ENCODE assay signal across 18 cellular contexts in genomic region chr22:45087802-45088201, GRCh38.
DNase-seq lines count a peak whose midpoint lies in the region; ATAC-seq, FAIRE-seq and TF ChIP-seq lines count a peak whose summit lies in the region.
"Had no signal": no experiment of that assay in that cellular context is flagged by ENCODE, and none has a peak within 500 bp of the region (broad histone marks: within the 10 kb centered on the region; RNA-seq: fewer than 3 reads in every experiment).

No MANE protein-coding gene starts in this region.

- no peak overlapping the region for H2BK5ac ChIP-seq in H1 (ENCODE audit: low read depth, low read length)

- H4K5ac ChIP-seq in H1 (ENCODE audit: insufficient read length, low read depth, low read length), result no peak overlapping the region

- peak; percentile 85 for FAIRE-seq in H1 (lab: Jason Lieb, UNC)
- FAIRE-seq: G401.6, GM12891, HepG2, HTR-8/SVneo had no signal

- H3K36me3 Mint-ChIP-seq in GM23338 (ENCODE audit: low read depth), result no peaks in the 10 kb centered on the region
- H3K36me3 Mint-ChIP-seq in T-helper 17 cell (ENCODE audit: low read depth), result no peaks in the 10 kb centered on the region
- no peaks in the 10 kb centered on the region for H3K36me3 Mint-ChIP-seq in neural progenitor cell
- no peaks in the 10 kb centered on the region for H3K36me3 Mint-ChIP-seq in stimulated activated naive B cell treated with anti-CD40 and anti-IgM and Interleukin-4, amounts not matched to agents 10 μg/mL and 1 μg/mL and 100 μg/mL, for 72 hours
- H3K36me3 Mint-ChIP-seq in T-helper 2 cell treated with Interferon-gamma antibody and Interleukin-4, amounts not matched to agents 5 μg/mL and 100 μg/mL, for 36 hours (ENCODE audit: low read depth), result no peaks in the 10 kb centered on the region
- H3K36me3 Mint-ChIP-seq: CD4-positive, CD25-positive, alpha-beta regulatory T cell had no signal

- H3K79me2 ChIP-seq in GM23338 (replicated peaks; ENCODE audit: insufficient read depth) (no peaks in the 10 kb centered on the region), H1 (ENCODE audit: control insufficient read depth in 1 of 2, insufficient read depth in 2 of 2, low read length in 2 of 2) (no peaks in the 10 kb centered on the region), neural progenitor cell (ENCODE audit: low read depth) (no peaks in the 10 kb centered on the region)

- H3K23me2 ChIP-seq in H1 (ENCODE audit: low read depth, low read length), result 0 out of 2 replicates have a peak, but pooled peaks cover 2% of the 10 kb centered on the region

- H2BK15ac ChIP-seq in H1 (ENCODE audit: low read length), result peak overlapping the region; percentile 65; the same call in 1 of the 2 replicates

- CTCF ChIA-PET in H1 (lab: Charles Lee; ENCODE audit: partially characterized antibody), result interaction anchor here (0.6 to 1.2 kb wide), 7 partner anchors 8 to 160 kb away, joined by 3 to 7 read pairs (median 3); no protein-coding TSS in a partner anchor

- TF ChIP-seq CTCF in GM23338 (conservative IDR thresholded peaks at IDR 0.05; ENCODE audit: low read depth in 2 of 2) (no peak), H1 (IDR thresholded peaks at IDR 0.05; ENCODE audit: control extremely low read depth in 1 of 3, insufficient read depth in 1 of 3, low read depth in 1 of 3, low read length in 3 of 3) (no peak), neural progenitor cell (IDR thresholded peaks at IDR 0.05) (no peak)

- H3K27me3 ChIP-seq in GM23338 (ENCODE audit: insufficient read depth) (no peaks in the 10 kb centered on the region), H1 (replicated peaks in 1 of 4; ENCODE audit: control insufficient read depth in 3 of 4, extremely low read depth in 1 of 4, insufficient read depth in 3 of 4, low read length in 3 of 4) (0 out of 7 replicates have a peak, but pooled peaks cover 0 to 3% (median 0%) of the 10 kb centered on the region in 4 experiments), neural progenitor cell (no peaks in the 10 kb centered on the region)
- H3K27me3 ChIP-seq: BLaER1 treated with 17β-estradiol and CSF1 and Interleukin-3, amounts not matched to agents 10 nM and 100 nM had no signal

- H2BK20ac ChIP-seq in H1 (ENCODE audit: low read length), result no peak overlapping the region

- peak; percentile 63 for ATAC-seq in GM23338
- ATAC-seq in T-helper 17 cell, result no peak
- no peak for ATAC-seq in stimulated activated naive B cell treated with anti-CD40 and anti-IgM and Interleukin-4, amounts not matched to agents 10 μg/mL and 1 μg/mL and 100 μg/mL, for 72 hours (replicated peaks)
- ATAC-seq: HepG2 had no signal

- H3K27ac ChIP-seq in GM23338 (ENCODE audit: low read depth) (no peak overlapping the region), H1 (ENCODE audit: low read depth, low read length) (no peak overlapping the region), neural progenitor cell (no peak overlapping the region)
- H3K27ac ChIP-seq: BLaER1 treated with 17β-estradiol and CSF1 and Interleukin-3, amounts not matched to agents 10 nM and 100 nM; GM23248 had no signal

- H3K4me3 ChIP-seq in GM23338 (no peak overlapping the region), H1 (ENCODE audit: extremely low read depth in 1 of 4, insufficient read depth in 2 of 4, low read depth in 3 of 4, low read length in 4 of 4) (no peak overlapping the region), neural progenitor cell (no peak overlapping the region)
- H3K4me3 ChIP-seq: BLaER1 treated with 17β-estradiol and CSF1 and Interleukin-3, amounts not matched to agents 10 nM and 100 nM; GM23248; HAP-1 had no signal

- no peak overlapping the region for H3K27ac Mint-ChIP-seq in GM23338
- H3K27ac Mint-ChIP-seq in T-helper 17 cell, result peak overlapping the region; percentile 32
- no peak overlapping the region for H3K27ac Mint-ChIP-seq in neural progenitor cell
- H3K27ac Mint-ChIP-seq in stimulated activated naive B cell treated with anti-CD40 and anti-IgM and Interleukin-4, amounts not matched to agents 10 μg/mL and 1 μg/mL and 100 μg/mL, for 72 hours, result no peak overlapping the region
- no peak overlapping the region for H3K27ac Mint-ChIP-seq in T-helper 2 cell treated with Interferon-gamma antibody and Interleukin-4, amounts not matched to agents 5 μg/mL and 100 μg/mL, for 36 hours
- H3K27ac Mint-ChIP-seq: CD4-positive, CD25-positive, alpha-beta regulatory T cell; HFFc6 had no signal

- no peak overlapping the region for H3K23ac ChIP-seq in H1 (ENCODE audit: insufficient read length)

- H4K20me1 ChIP-seq in GM23338 (replicated peaks; ENCODE audit: insufficient read depth), result no peaks in the 10 kb centered on the region
- no peaks in the 10 kb centered on the region for H4K20me1 ChIP-seq in H1 (replicated peaks in 1 of 2; ENCODE audit: control insufficient read depth in 1 of 2, insufficient read depth in 2 of 2, low read length in 2 of 2)
- H4K20me1 ChIP-seq in neural progenitor cell (ENCODE audit: low read depth), result no peaks in the 10 kb centered on the region
- H4K20me1 ChIP-seq: BLaER1 treated with 17β-estradiol and CSF1 and Interleukin-3, amounts not matched to agents 10 nM and 100 nM had no signal

- H4K8ac ChIP-seq in H1 (ENCODE audit: extremely low read depth, insufficient read depth, low read length), result no peak overlapping the region

- H4K91ac ChIP-seq in H1 (replicated peaks; ENCODE audit: insufficient read length, low read length), result no peak overlapping the region

- no peaks in the 10 kb centered on the region for H3K9me2 ChIP-seq in GM23338 (ENCODE audit: insufficient read depth)

- DNase-seq in GM23338 (ENCODE audit: low spot score), result peak; percentile 62
- no peak for DNase-seq in T-helper 17 cell
- DNase-seq in H1 (ENCODE audit: low read depth in 1 of 2, low spot score in 2 of 2), result no peak
- DNase-seq in neural progenitor cell (ENCODE audit: low spot score), result no peak
- no peak for DNase-seq in stimulated activated naive B cell treated with anti-CD40 and anti-IgM and Interleukin-4, amounts not matched to agents 10 μg/mL and 1 μg/mL and 100 μg/mL, for 72 hours
- no peak for DNase-seq in NCI-H1436 (lab: John Stamatoyannopoulos, UW)
- no peak for DNase-seq in T-helper 2 cell treated with Interferon-gamma antibody and Interleukin-4, amounts not matched to agents 5 μg/mL and 100 μg/mL, for 36 hours (ENCODE audit: low spot score)
- DNase-seq: ACHN; CD4-positive, CD25-positive, alpha-beta regulatory T cell; DMS79; GM23248; HFFc6 had no signal

- no peak overlapping the region for H3K56ac ChIP-seq in H1 (replicated peaks; ENCODE audit: insufficient read length, low read depth, low read length)

- no peak overlapping the region for H2AK5ac ChIP-seq in H1 (ENCODE audit: low read depth, low read length)

- H3F3A ChIP-seq in GM23338 (replicated peaks; ENCODE audit: low read depth), result 0 out of 2 replicates have a peak, but pooled peaks cover 7% of the 10 kb centered on the region
- H3F3A ChIP-seq in neural progenitor cell (ENCODE audit: low read depth), result peaks cover 11% of the 10 kb centered on the region

- H3K27me3 Mint-ChIP-seq in GM23338 (ENCODE audit: insufficient read depth, low read depth, poor library complexity), result peaks cover 7% of the 10 kb centered on the region
- peaks cover 40% of the 10 kb centered on the region for H3K27me3 Mint-ChIP-seq in T-helper 17 cell
- H3K27me3 Mint-ChIP-seq in neural progenitor cell (ENCODE audit: insufficient read depth, low read depth), result peaks cover 7% of the 10 kb centered on the region
- peaks cover 31 to 37% of the 10 kb centered on the region in 2 donors for H3K27me3 Mint-ChIP-seq in stimulated activated naive B cell treated with anti-CD40 and anti-IgM and Interleukin-4, amounts not matched to agents 10 μg/mL and 1 μg/mL and 100 μg/mL, for 72 hours
- peaks cover 2% of the 10 kb centered on the region for H3K27me3 Mint-ChIP-seq in T-helper 2 cell treated with Interferon-gamma antibody and Interleukin-4, amounts not matched to agents 5 μg/mL and 100 μg/mL, for 36 hours (ENCODE audit: low read depth)

- H3K18ac ChIP-seq in H1 (ENCODE audit: extremely low read depth, low read length), result no peak overlapping the region

- H3K4me3 Mint-ChIP-seq in GM23338 (no peak overlapping the region), T-helper 17 cell (no peak overlapping the region), neural progenitor cell (peak overlapping the region; percentile 44)
- H3K4me3 Mint-ChIP-seq in stimulated activated naive B cell treated with anti-CD40 and anti-IgM and Interleukin-4, amounts not matched to agents 10 μg/mL and 1 μg/mL and 100 μg/mL, for 72 hours, result no peak overlapping the region
- H3K4me3 Mint-ChIP-seq in T-helper 2 cell treated with Interferon-gamma antibody and Interleukin-4, amounts not matched to agents 5 μg/mL and 100 μg/mL, for 36 hours, result no peak overlapping the region
- H3K4me3 Mint-ChIP-seq: CD4-positive, CD25-positive, alpha-beta regulatory T cell; HFFc6 had no signal

- no peak overlapping the region for H3K14ac ChIP-seq in H1 (ENCODE audit: insufficient read length)

- no peak for TF ChIP-seq RAD21 in H1 (IDR thresholded peaks at IDR 0.05 in 1 of 2, conservative IDR thresholded peaks at IDR 0.05 in 1 of 2; ENCODE audit: low read depth in 2 of 2, low read length in 2 of 2)

- no peaks in the 10 kb centered on the region for H3K9me3 ChIP-seq in T-helper 17 cell (ENCODE audit: control insufficient read depth, low read length, poor library complexity, severe bottlenecking)
- H3K9me3 ChIP-seq in H1 (ENCODE audit: insufficient read depth in 2 of 2, low read depth in 1 of 2, low read length in 1 of 2), result no peaks in the 10 kb centered on the region
- no peaks in the 10 kb centered on the region for H3K9me3 ChIP-seq in neural progenitor cell (ENCODE audit: low read depth)
- H3K9me3 ChIP-seq: HAP-1 had no signal

- H2BK120ac ChIP-seq in H1 (replicated peaks; ENCODE audit: low read depth, low read length), result no peak overlapping the region

- H3K4ac ChIP-seq in H1 (replicated peaks; ENCODE audit: insufficient read length, low read depth, low read length), result no peak overlapping the region

- no peak overlapping the region for H3K4me2 ChIP-seq in GM23338
- H3K4me2 ChIP-seq in H1 (ENCODE audit: insufficient read depth in 1 of 2, low read depth in 2 of 2, low read length in 2 of 2), result no peak overlapping the region
- no peak overlapping the region for H3K4me2 ChIP-seq in neural progenitor cell
- H3K4me2 ChIP-seq: BLaER1 treated with 17β-estradiol and CSF1 and Interleukin-3, amounts not matched to agents 10 nM and 100 nM had no signal

- 88% methylated on average over 5 of the region's 5 CpGs; no CpG with 5 or more reads in 1 of the 2 experiments for WGBS in H1 (ENCODE audit: extremely low coverage in 1 of 2, insufficient coverage in 1 of 2, insufficient read length in 1 of 2, insufficient replicate concordance in 2 of 2, low coverage in 1 of 2, low lambda C conversion rate in 2 of 2, missing lambda C conversion rate in 1 of 2), 2 experiments

- H3K9me3 Mint-ChIP-seq in GM23338 (no peaks in the 10 kb centered on the region), neural progenitor cell (no peaks in the 10 kb centered on the region)
- peaks cover 3 to 4% of the 10 kb centered on the region in 2 donors for H3K9me3 Mint-ChIP-seq in stimulated activated naive B cell treated with anti-CD40 and anti-IgM and Interleukin-4, amounts not matched to agents 10 μg/mL and 1 μg/mL and 100 μg/mL, for 72 hours
- no peaks in the 10 kb centered on the region for H3K9me3 Mint-ChIP-seq in T-helper 2 cell treated with Interferon-gamma antibody and Interleukin-4, amounts not matched to agents 5 μg/mL and 100 μg/mL, for 36 hours

- peaks cover 9% of the 10 kb centered on the region; the same call in 1 of the 2 replicates for H3K4me1 ChIP-seq in GM23338 (ENCODE audit: insufficient read depth)
- H3K4me1 ChIP-seq in H1 (replicated peaks in 1 of 4; ENCODE audit: control insufficient read depth in 3 of 4, insufficient read depth in 4 of 4, low read length in 3 of 4), result peaks cover 0 to 6% (median 2%) of the 10 kb centered on the region in 4 experiments; a peak in 3 of 7 replicates
- H3K4me1 ChIP-seq in neural progenitor cell, result no peaks in the 10 kb centered on the region
- H3K4me1 ChIP-seq: BLaER1 treated with 17β-estradiol and CSF1 and Interleukin-3, amounts not matched to agents 10 nM and 100 nM; HAP-1 had no signal

- no peak overlapping the region for H2BK12ac ChIP-seq in H1 (ENCODE audit: low read depth, low read length)

- TF ChIP-seq EP300 in H1 (IDR thresholded peaks at IDR 0.05; ENCODE audit: borderline replicate concordance in 1 of 2, low read depth in 2 of 2, low read length in 2 of 2), result no peak

- H3K4me1 Mint-ChIP-seq in GM23338, result peaks cover 20% of the 10 kb centered on the region
- peaks cover 2% of the 10 kb centered on the region for H3K4me1 Mint-ChIP-seq in T-helper 17 cell
- peaks cover 5% of the 10 kb centered on the region for H3K4me1 Mint-ChIP-seq in neural progenitor cell
- H3K4me1 Mint-ChIP-seq in stimulated activated naive B cell treated with anti-CD40 and anti-IgM and Interleukin-4, amounts not matched to agents 10 μg/mL and 1 μg/mL and 100 μg/mL, for 72 hours, result no peaks in the 10 kb centered on the region
- H3K4me1 Mint-ChIP-seq in T-helper 2 cell treated with Interferon-gamma antibody and Interleukin-4, amounts not matched to agents 5 μg/mL and 100 μg/mL, for 36 hours (ENCODE audit: low read depth), result no peaks in the 10 kb centered on the region
- H3K4me1 Mint-ChIP-seq: CD4-positive, CD25-positive, alpha-beta regulatory T cell had no signal

- H2AFZ ChIP-seq in GM23338 (no peak overlapping the region), H1 (ENCODE audit: low read length) (no peak overlapping the region), neural progenitor cell (replicated peaks) (no peak overlapping the region)
- H2AFZ ChIP-seq: GM23248 had no signal

- H3K79me1 ChIP-seq in H1 (ENCODE audit: low read depth, low read length), result no peaks in the 10 kb centered on the region

- POLR2A ChIA-PET in H1 (lab: Charles Lee; ENCODE audit: partially characterized antibody), result interaction anchor here (1.0 to 2.2 kb wide), 6 partner anchors 19 to 115 kb away, joined by 3 to 5 read pairs (median 4); partner anchors contain the start of genes NUP50 and PHF21B

- H3K9ac ChIP-seq in H1 (replicated peaks in 1 of 4; ENCODE audit: extremely low read depth in 1 of 4, low read depth in 3 of 4, low read length in 3 of 4), result no peak overlapping the region
- no peak overlapping the region for H3K9ac ChIP-seq in neural progenitor cell
- H3K9ac ChIP-seq: BLaER1 treated with 17β-estradiol and CSF1 and Interleukin-3, amounts not matched to agents 10 nM and 100 nM; GM23248 had no signal

- H3K36me3 ChIP-seq in GM23338 (ENCODE audit: insufficient read depth) (no peaks in the 10 kb centered on the region), H1 (ENCODE audit: control insufficient read depth in 2 of 4, insufficient read depth in 4 of 4, low read length in 3 of 4) (no peaks in the 10 kb centered on the region), neural progenitor cell (no peaks in the 10 kb centered on the region)
- H3K36me3 ChIP-seq: BLaER1 treated with 17β-estradiol and CSF1 and Interleukin-3, amounts not matched to agents 10 nM and 100 nM; HAP-1 had no signal

- no peak for TF ChIP-seq POLR2A in H1 (IDR thresholded peaks at IDR 0.05; ENCODE audit: control extremely low read depth in 1 of 2, low read depth in 2 of 2, low read length in 2 of 2)
